ENCODE assay signal across 8 cellular contexts in the genomic region with DNA sequence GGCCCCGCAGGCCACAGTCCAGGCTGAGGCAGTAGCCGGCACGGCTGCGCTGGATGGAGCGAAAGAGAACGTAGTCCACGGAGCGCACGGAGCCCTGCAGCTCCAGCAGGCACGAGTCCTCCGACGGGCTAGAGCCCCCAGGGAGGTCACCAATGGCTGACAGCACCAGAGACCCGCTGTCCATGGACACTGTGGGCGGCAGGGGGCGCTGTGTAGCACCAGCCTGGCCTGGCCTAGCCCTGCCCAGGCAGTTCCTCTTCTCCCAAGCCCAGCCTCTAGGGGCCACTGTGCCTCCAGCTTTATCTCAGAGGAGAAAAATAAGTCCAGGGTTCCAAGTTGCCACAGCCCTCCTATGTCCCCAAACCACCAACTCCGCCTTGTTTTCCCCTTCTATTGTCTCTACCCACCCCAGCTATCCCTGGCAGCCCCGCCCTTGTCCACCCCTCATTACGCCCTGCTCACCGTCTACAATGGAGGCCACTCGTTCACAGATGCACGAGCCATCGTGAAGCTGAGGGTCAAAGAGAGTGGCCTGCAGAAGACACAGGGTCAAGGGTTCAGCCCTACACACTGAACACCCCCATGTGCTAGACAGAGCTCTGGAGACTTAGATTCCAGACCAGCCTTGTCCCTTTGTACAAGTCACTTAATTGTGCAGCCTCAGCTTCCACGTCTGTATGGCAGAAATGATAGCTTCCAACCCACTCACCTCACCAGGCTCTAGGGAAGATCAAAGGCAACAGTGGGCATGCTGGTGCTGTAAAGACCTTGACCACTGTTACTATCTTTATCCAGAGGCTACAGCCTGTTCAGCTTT. TPM values are rescaled to one million over a fixed set of nuclear protein-coding genes. Genes with fewer than 3 reads are reported as not detected.
A peak's percentile ranks its signal among the peaks of the same experiment; 100 is the strongest.
DNase-seq lines count a peak whose midpoint lies in the region; ATAC-seq, FAIRE-seq and TF ChIP-seq lines count a peak whose summit lies in the region.

No MANE protein-coding gene starts in this region.

- no peak for FAIRE-seq in pancreas (lab: Jason Lieb, UNC)

- TF ChIP-seq POLR2A in NB4 (IDR thresholded peaks at IDR 0.05; ENCODE audit: extremely low read depth, insufficient read length) (no peak), thyroid gland (IDR thresholded peaks at IDR 0.05) (no peak)

- no peak overlapping the region for H3K9ac ChIP-seq in SK-N-MC (ENCODE audit: insufficient read length)

- H3K27me3 ChIP-seq in pancreas (no peaks in the 10 kb centered on the region), thyroid gland (no peaks in the 10 kb centered on the region)

- peaks cover 0 to 15% (median 0%) of the 10 kb centered on the region in 3 donors for H3K4me1 ChIP-seq in pancreas
- peaks cover 14 to 25% of the 10 kb centered on the region in 2 donors for H3K4me1 ChIP-seq in thyroid gland

- POLR2A ChIA-PET in GM10248 (lab: Yijun Ruan, JAX): interaction anchor here (0.5 to 2.7 kb wide), 4 partner anchors 9 to 734 kb away, joined by 3 to 11 read pairs (median 6); a partner anchor contains a TSS
- POLR2A ChIA-PET in HEK293T (lab: Yijun Ruan, JAX): interaction anchor here (0.7 to 3.2 kb wide), 20 partner anchors 10 to 359 kb away, joined by 3 to 32 read pairs (median 5); a partner anchor contains a TSS

- H3K4me3 ChIP-seq in NB4 (ENCODE audit: low read depth, low read length) (peak overlapping the region; percentile 28), SK-N-MC (no peak overlapping the region), pancreas (peak overlapping the region in 2 of 4 donors; percentile 8 to 36), thyroid gland (replicated peaks in 1 of 3) (peak overlapping the region in 1 of 3 donors; percentile 18)

- TF ChIP-seq CTCF in GM10248 (IDR thresholded peaks at IDR 0.05; ENCODE audit: control extremely low read depth, extremely low read depth, low read depth, missing control alignments): peak; percentile 100
- TF ChIP-seq CTCF in NB4 (IDR thresholded peaks at IDR 0.05; ENCODE audit: low read depth, low read length): peak; percentile 99
- TF ChIP-seq CTCF in pancreas (IDR thresholded peaks at IDR 0.05): peak; percentile 100
- peak; percentile 86 to 99 (median 99) for TF ChIP-seq CTCF in thyroid gland (IDR thresholded peaks at IDR 0.05)

- no peak overlapping the region for H3K27ac ChIP-seq in SK-N-MC
- H3K27ac ChIP-seq in pancreas: no peak overlapping the region
- no peak overlapping the region for H3K27ac ChIP-seq in thyroid gland

- CTCF ChIA-PET in GM10248 (lab: Yijun Ruan, JAX) (interaction anchor here (0.6 to 9.8 kb wide), 93 partner anchors 10 to 815 kb away, joined by 3 to 154 read pairs (median 5); a partner anchor contains a TSS), HEK293T (lab: Yijun Ruan, JAX) (interaction anchor here (0.6 to 4.2 kb wide), 29 partner anchors 9 to 401 kb away, joined by 3 to 62 read pairs (median 7); a partner anchor contains a TSS)

- peaks cover 7% of the 10 kb centered on the region; the same call in 1 of the 2 replicates for H3K36me3 ChIP-seq in SK-N-MC (ENCODE audit: insufficient read depth, low read length)
- H3K36me3 ChIP-seq in pancreas: no peaks in the 10 kb centered on the region
- peaks cover 0 to 4% of the 10 kb centered on the region in 2 donors for H3K36me3 ChIP-seq in thyroid gland

- peak; percentile 85 to 91 (median 88) for ATAC-seq in pancreas

- 18 to 20% methylated on average over 23 of the region's 23 CpGs for WGBS in pancreas, 2 donors
- WGBS in thyroid gland, 2 donors: 44 to 51% methylated on average over 8 of the region's 23 CpGs

- intact Hi-C loops in pancreas (cut with DNase I) (loop anchor here in 2 of 3 donors (5.0 to 10.0 kb wide), 4 partner anchors 71 to 344 kb away; a partner anchor contains a TSS), thyroid gland (cut with DNase I) (loop anchor here (5.0 kb wide), 1 partner anchor 341 kb away; no protein-coding TSS in a partner anchor)

- H3K9me3 ChIP-seq in SK-N-MC (ENCODE audit: low read depth, low read length): no peaks in the 10 kb centered on the region
- no peaks in the 10 kb centered on the region for H3K9me3 ChIP-seq in pancreas
- H3K9me3 ChIP-seq in thyroid gland: no peaks in the 10 kb centered on the region

- DNase-seq in GM10248 (ENCODE audit: extremely low spot score): peak; percentile 96
- DNase-seq in HEK293T (ENCODE audit: extremely low spot score): peak; percentile 98
- peak; percentile 95 for DNase-seq in NB4 (ENCODE audit: low read depth)
- DNase-seq in SK-N-MC (ENCODE audit: low read depth, low spot score): peak; percentile 82
- DNase-seq in activated naive CD4-positive, alpha-beta T cell treated with anti-CD3 and anti-CD28 coated beads, Interleukin-2, amount 50 U/mL, for 16 hours: peak; percentile 96
- peak; percentile 92 for DNase-seq in glomerular visceral epithelial cell (ENCODE audit: extremely low spot score)
- DNase-seq in pancreas: peak; percentile 87 to 99 (median 94)
- DNase-seq in thyroid gland: peak; percentile 91 to 94

TF ChIP-seq in HEK293T, 16 proteins besides CTCF, POLR2A, EP300 and RAD21:
- TF ChIP-seq NFRKB (IDR thresholded peaks at IDR 0.05): no peak
- no peak for TF ChIP-seq CTBP1 (IDR thresholded peaks at IDR 0.05; ENCODE audit: borderline replicate concordance)
- no peak for TF ChIP-seq TARDBP (IDR thresholded peaks at IDR 0.05)
- no peak for TF ChIP-seq FOXK2 (IDR thresholded peaks at IDR 0.05)
- no peak for TF ChIP-seq FOXA1 (IDR thresholded peaks at IDR 0.05)
- TF ChIP-seq SP1 (IDR thresholded peaks at IDR 0.05): no peak
- TF ChIP-seq, protein P1, sequence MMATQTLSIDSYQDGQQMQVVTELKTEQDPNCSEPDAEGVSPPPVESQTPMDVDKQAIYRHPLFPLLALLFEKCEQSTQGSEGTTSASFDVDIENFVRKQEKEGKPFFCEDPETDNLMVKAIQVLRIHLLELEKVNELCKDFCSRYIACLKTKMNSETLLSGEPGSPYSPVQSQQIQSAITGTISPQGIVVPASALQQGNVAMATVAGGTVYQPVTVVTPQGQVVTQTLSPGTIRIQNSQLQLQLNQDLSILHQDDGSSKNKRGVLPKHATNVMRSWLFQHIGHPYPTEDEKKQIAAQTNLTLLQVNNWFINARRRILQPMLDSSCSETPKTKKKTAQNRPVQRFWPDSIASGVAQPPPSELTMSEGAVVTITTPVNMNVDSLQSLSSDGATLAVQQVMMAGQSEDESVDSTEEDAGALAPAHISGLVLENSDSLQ (IDR thresholded peaks at IDR 0.05): no peak
- no peak for TF ChIP-seq LEF1 (IDR thresholded peaks at IDR 0.05; ENCODE audit: borderline replicate concordance)
- TF ChIP-seq ELF4 (IDR thresholded peaks at IDR 0.05): no peak
- TF ChIP-seq HDGF (IDR thresholded peaks at IDR 0.05; ENCODE audit: borderline replicate concordance): no peak
- TF ChIP-seq L3MBTL2 (conservative IDR thresholded peaks at IDR 0.05): no peak
- no peak for TF ChIP-seq ZNF384 (IDR thresholded peaks at IDR 0.05)
- no peak for TF ChIP-seq FOXM1 (IDR thresholded peaks at IDR 0.05; ENCODE audit: borderline replicate concordance)
- no peak for TF ChIP-seq BHLHE40 (IDR thresholded peaks at IDR 0.05; ENCODE audit: borderline replicate concordance)
- no peak for TF ChIP-seq SUZ12 (IDR thresholded peaks at IDR 0.05)
- no peak for TF ChIP-seq ARNT (IDR thresholded peaks at IDR 0.05)

RNA-seq across cellular contexts. Expression of a gene that starts 4.4 kb away (rescaled TPM):
- total RNA-seq in pancreas (10 to 100 TPM in 2 of 6 donors, 1 to 10 TPM in 4; 6.7 to 14.4 (median 8.5) TPM), thyroid gland (10 to 100 TPM in 1 of 4 donors, 1 to 10 TPM in 3; 5.6 to 12.0 (median 7.8) TPM)
- 10 to 100 TPM in 1 of 2 donors, 1 to 10 TPM in 1; 7.9 to 11.1 TPM for polyA plus RNA-seq in pancreas

RNA-seq across cellular contexts. Expression of a gene that starts 11.3 kb away (rescaled TPM):
- total RNA-seq in pancreas (10 to 100 TPM; 25.1 to 33.4 (median 28.0) TPM), thyroid gland (10 to 100 TPM; 51.9 to 73.5 (median 62.7) TPM)
- polyA plus RNA-seq in pancreas: 10 to 100 TPM; 27.7 to 55.5 TPM

RNA-seq across cellular contexts. Expression of a gene that starts 22.5 kb away (rescaled TPM):
- total RNA-seq in pancreas (10 to 100 TPM; 15.7 to 39.6 (median 18.7) TPM), thyroid gland (10 to 100 TPM; 40.0 to 61.6 (median 56.2) TPM)
- 10 to 100 TPM; 81.1 to 89.4 TPM for polyA plus RNA-seq in pancreas

RNA-seq across cellular contexts. Expression of a gene that starts 26.4 kb away (rescaled TPM):
- total RNA-seq in pancreas (1 to 10 TPM in 4 of 6 donors, under 1 TPM in 2; 0.66 to 2.6 (median 1.4) TPM), thyroid gland (1 to 10 TPM; 1.5 to 2.9 (median 2.2) TPM)
- 10 to 100 TPM in 1 of 2 donors, 1 to 10 TPM in 1; 4.8 to 12.0 TPM for polyA plus RNA-seq in pancreas

RNA-seq across cellular contexts. Expression of a gene that starts 42.3 kb away (rescaled TPM):
- total RNA-seq in pancreas (10 to 100 TPM; 10.7 to 18.4 (median 15.7) TPM), thyroid gland (10 to 100 TPM; 37.9 to 75.5 (median 52.1) TPM)
- 10 to 100 TPM; 34.3 to 36.8 TPM for polyA plus RNA-seq in pancreas
